ENCODE assay signal across 8 cellular contexts in genomic region chr4:12724520-12724919, GRCh38.
DNase-seq lines count a peak whose midpoint lies in the region; ATAC-seq and TF ChIP-seq lines count a peak whose summit lies in the region.

No MANE protein-coding gene starts in this region.

- peaks cover 48% of the 10 kb centered on the region for H3K27me3 Mint-ChIP-seq in T-helper 17 cell

- 36% methylated on average over 4 of the region's 4 CpGs for WGBS in suprapubic skin

- no peaks in the 10 kb centered on the region for H3F3A ChIP-seq in neural cell (ENCODE audit: insufficient read depth, low read length, poor library complexity, severe bottlenecking)

- no peak overlapping the region for H3K4me3 ChIP-seq in choroid plexus epithelial cell (ENCODE audit: low read depth, low read length)
- no peak overlapping the region for H3K4me3 ChIP-seq in neural cell (ENCODE audit: low read length)
- no peak overlapping the region for H3K4me3 ChIP-seq in suprapubic skin

- no peak overlapping the region for H3K9ac ChIP-seq in neural cell (ENCODE audit: low read length)

- peaks cover 4% of the 10 kb centered on the region for H3K4me1 Mint-ChIP-seq in T-helper 17 cell

- no peak overlapping the region for H2AFZ ChIP-seq in neural cell (ENCODE audit: low read depth, low read length)

- H3K4me3 Mint-ChIP-seq in T-helper 17 cell = no peak overlapping the region

- DNase-seq in LoVo (ENCODE audit: low spot score) (peak; percentile 8), choroid plexus epithelial cell (ENCODE audit: low read depth) (peak; percentile 26), GM03348 (ENCODE audit: low spot score) (no peak), suprapubic skin (ENCODE audit: low spot score in 2 of 2) (no peak), NCI-H2196 (lab: John Stamatoyannopoulos, UW; ENCODE audit: unreplicated experiment) (no peak), T-helper 17 cell (no peak)

- H3K27ac ChIP-seq in neural cell (ENCODE audit: low read length) (no peak overlapping the region), suprapubic skin (no peak overlapping the region)

- TF ChIP-seq POLR2A in suprapubic skin (IDR thresholded peaks at IDR 0.05) = no peak

- TF ChIP-seq CTCF in GM12874 (IDR thresholded peaks at IDR 0.05; ENCODE audit: insufficient read depth, low read depth, low read length) = peak; percentile 33; the same call in 1 of the 2 replicates
- peak; percentile 58 for TF ChIP-seq CTCF in choroid plexus epithelial cell (conservative IDR thresholded peaks at IDR 0.05; ENCODE audit: low read depth, low read length)
- peak; percentile 84 for TF ChIP-seq CTCF in neural cell (IDR thresholded peaks at IDR 0.05; ENCODE audit: poor library complexity, severe bottlenecking)
- TF ChIP-seq CTCF in suprapubic skin (IDR thresholded peaks at IDR 0.05) = no peak

- TF ChIP-seq RAD21 in neural cell (conservative IDR thresholded peaks at IDR 0.05) = peak; percentile 78

- no peak overlapping the region for H3K27ac Mint-ChIP-seq in T-helper 17 cell

- TF ChIP-seq EP300 in neural cell (conservative IDR thresholded peaks at IDR 0.05; ENCODE audit: poor library complexity, severe bottlenecking) (no peak), suprapubic skin (IDR thresholded peaks at IDR 0.05) (no peak)

- ATAC-seq in T-helper 17 cell = no peak

- H3K4me1 ChIP-seq in suprapubic skin = no peaks in the 10 kb centered on the region

- H3K9me2 ChIP-seq in neural cell (ENCODE audit: insufficient read depth, low read length) = no peaks in the 10 kb centered on the region

- H3K79me2 ChIP-seq in neural cell (replicated peaks; ENCODE audit: insufficient read depth, low read length) = no peaks in the 10 kb centered on the region

- H3K36me3 ChIP-seq in neural cell (ENCODE audit: insufficient read depth, low read length) (no peaks in the 10 kb centered on the region), suprapubic skin (no peaks in the 10 kb centered on the region)

- H3K27me3 ChIP-seq in neural cell (ENCODE audit: insufficient read depth, low read depth, low read length) (no peaks in the 10 kb centered on the region), suprapubic skin (no peaks in the 10 kb centered on the region)

- no peak overlapping the region for H3K4me2 ChIP-seq in neural cell (ENCODE audit: low read length)

- H3K36me3 Mint-ChIP-seq in T-helper 17 cell (ENCODE audit: low read depth) = no peaks in the 10 kb centered on the region

- no peaks in the 10 kb centered on the region for H4K20me1 ChIP-seq in neural cell (ENCODE audit: insufficient read depth)

- H3K9me3 ChIP-seq in neural cell (ENCODE audit: low read length) (no peaks in the 10 kb centered on the region), suprapubic skin (no peaks in the 10 kb centered on the region), T-helper 17 cell (ENCODE audit: control insufficient read depth, low read length, poor library complexity, severe bottlenecking) (no peaks in the 10 kb centered on the region)

TF ChIP-seq in neural cell, 6 proteins besides CTCF, POLR2A, EP300 and RAD21:
- no peak for TF ChIP-seq EZH2 (IDR thresholded peaks at IDR 0.05; ENCODE audit: borderline replicate concordance, insufficient read depth, low read length, poor library complexity, severe bottlenecking)
- no peak for TF ChIP-seq MXI1 (conservative IDR thresholded peaks at IDR 0.05; ENCODE audit: poor library complexity, severe bottlenecking)
- peak; percentile 86 for TF ChIP-seq SMC3 (conservative IDR thresholded peaks at IDR 0.05; ENCODE audit: poor library complexity)
- no peak for TF ChIP-seq REST (IDR thresholded peaks at IDR 0.05; ENCODE audit: borderline replicate concordance)
- TF ChIP-seq TAF1 (IDR thresholded peaks at IDR 0.05; ENCODE audit: low read depth) = no peak

Comparison
In these comparisons a context has a peak if more than half of its experiments do, and no peak if none do; other contexts are left out.
1. CTCF ChIP-seq: peak in GM12874 (single experiment), choroid plexus epithelial cell (single experiment) and neural cell (single experiment); none in suprapubic skin (0 of 2).
2. DNase-seq: peak in LoVo (single experiment) and choroid plexus epithelial cell (single experiment); none in GM03348 (single experiment), suprapubic skin (0 of 2), NCI-H2196 (single experiment) and T-helper 17 cell (0 of 3).